23 cellular contexts compared by ENCODE assay signal in the genomic region with DNA sequence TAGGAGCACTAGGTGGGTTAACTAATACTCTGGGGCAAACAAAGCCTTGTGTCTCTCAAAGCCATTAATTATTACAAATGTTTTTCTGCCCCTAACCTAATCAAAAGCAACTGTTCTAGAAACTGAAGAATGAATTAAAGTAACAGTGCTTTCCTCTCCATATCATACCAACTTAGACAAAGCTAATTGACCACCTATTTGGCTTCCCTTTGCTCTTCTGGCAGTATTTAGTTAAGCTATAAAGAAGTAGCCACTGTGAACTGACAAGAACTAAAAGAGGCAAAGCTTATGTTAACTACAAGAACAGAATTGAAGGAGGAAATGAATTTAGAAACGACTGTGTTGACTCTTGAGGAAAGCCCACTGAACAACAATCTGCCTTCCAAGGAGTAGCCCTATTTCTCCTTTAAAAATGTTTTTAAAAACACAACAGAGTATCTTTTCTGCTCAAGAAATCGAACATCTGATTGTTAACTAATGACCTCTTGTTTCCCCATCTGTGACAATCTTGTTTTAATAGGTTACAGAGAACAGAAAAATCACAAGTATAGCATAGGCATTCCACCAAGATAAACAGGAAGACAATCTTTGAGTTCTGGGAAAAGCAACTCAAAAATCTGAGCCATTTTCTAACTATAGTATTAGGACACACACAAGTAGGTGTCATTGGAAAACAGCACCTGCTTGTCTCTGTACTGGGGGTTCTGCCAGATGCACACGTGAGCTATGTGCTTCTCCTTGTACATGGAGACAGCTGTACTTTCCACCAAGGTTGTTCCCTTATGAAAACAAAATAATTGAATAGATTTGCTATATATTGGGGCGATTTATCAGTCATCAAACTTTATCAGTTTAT. TPM values are rescaled to one million over a fixed set of nuclear protein-coding genes. Genes with fewer than 3 reads are reported as not detected.
DNase-seq lines count a peak whose midpoint lies in the region; ATAC-seq, FAIRE-seq and TF ChIP-seq lines count a peak whose summit lies in the region.
"Had no signal": no experiment of that assay in that cellular context is flagged by ENCODE, and none has a peak within 500 bp of the region (broad histone marks: within the 10 kb centered on the region; RNA-seq: fewer than 3 reads in every experiment).

No MANE protein-coding gene starts in this region.

- TF ChIP-seq POLR2A in GM12878 (IDR thresholded peaks at IDR 0.05; ENCODE audit: low read depth, low read length): no peak

- BruUV-seq in GM12878 (replicated peaks; lab: Mats Ljungman, UMichigan): no TSS peak

- RAD21 ChIA-PET in GM12878 (lab: Charles Lee; ENCODE audit: unreplicated experiment): no interaction called here

- WGBS in GM12878 (ENCODE audit: insufficient coverage, insufficient replicate concordance, low lambda C conversion rate, missing lambda C conversion rate): 55% methylated on average over 4 of the region's 4 CpGs
- 30 to 36% (median 33%) methylated on average over 4 of the region's 4 CpGs for WGBS in psoas muscle, 3 donors

- H4K20me1 ChIP-seq in GM12878 (ENCODE audit: control insufficient read depth, insufficient read depth): no peaks in the 10 kb centered on the region

- H3K4me3 ChIP-seq in HEK293 (ENCODE audit: low read depth, low read length): no peak overlapping the region
- H3K4me3 ChIP-seq in GM12878: no peak overlapping the region
- H3K4me3 ChIP-seq in psoas muscle: peak overlapping the region; percentile 91
- no peak overlapping the region for H3K4me3 ChIP-seq in brain microvascular endothelial cell (ENCODE audit: low read depth, low read length)
- H3K4me3 ChIP-seq: colonic mucosa, skin epidermis, testis had no signal

- FAIRE-seq in GM12878 (lab: Jason Lieb, UNC): no peak

- no peaks in the 10 kb centered on the region for H3K9me3 ChIP-seq in HEK293 (ENCODE audit: control insufficient read depth, insufficient read depth, low read depth, low read length)
- no peaks in the 10 kb centered on the region; the same call in 2 of the 3 replicates for H3K9me3 ChIP-seq in GM12878 (replicated peaks; ENCODE audit: control insufficient read depth, insufficient read depth, low read length)
- no peaks in the 10 kb centered on the region for H3K9me3 ChIP-seq in psoas muscle
- H3K9me3 ChIP-seq: colonic mucosa, testis had no signal

- no peak overlapping the region for H3K4me2 ChIP-seq in GM12878 (ENCODE audit: control insufficient read depth, insufficient read depth)

- H3K27me3 ChIP-seq in GM12878 (replicated peaks in 1 of 2; ENCODE audit: control insufficient read depth in 2 of 2, insufficient read depth in 2 of 2, low read length in 1 of 2) (no peaks in the 10 kb centered on the region; a peak in 1 of 4 replicates), psoas muscle (ENCODE audit: insufficient read depth in 3 of 3, low read length in 2 of 3) (no peaks in the 10 kb centered on the region), brain microvascular endothelial cell (replicated peaks) (no peaks in the 10 kb centered on the region)
- H3K27me3 ChIP-seq: colonic mucosa, testis had no signal

- H3K79me2 ChIP-seq in GM12878 (ENCODE audit: control insufficient read depth, insufficient read depth, low read length): peaks cover 18% of the 10 kb centered on the region

- H3K4me1 ChIP-seq in HEK293 (ENCODE audit: control insufficient read depth, insufficient read depth, low read length) (peaks cover 11% of the 10 kb centered on the region), GM12878 (ENCODE audit: control insufficient read depth, insufficient read depth, low read length) (no peaks in the 10 kb centered on the region), psoas muscle (peaks cover 26% of the 10 kb centered on the region)
- H3K4me1 ChIP-seq: colonic mucosa had no signal

- no peak overlapping the region for H3K9ac ChIP-seq in GM12878 (ENCODE audit: control insufficient read depth, insufficient read depth, low read length)

- SMC1A ChIA-PET in GM12878 (lab: Charles Lee; ENCODE audit: uncharacterized antibody, unreplicated experiment): interaction anchor here (1.2 to 1.3 kb wide), 2 partner anchors 8 to 39 kb away, joined by 3 read pairs; no protein-coding TSS in a partner anchor

- no peak for TF ChIP-seq RAD21 in GM12878 (IDR thresholded peaks at IDR 0.05; ENCODE audit: insufficient read depth, low read depth, low read length)

- TF ChIP-seq CTCF in HEK293 (tag by site-specific recombination; IDR thresholded peaks at IDR 0.05) (no peak), GM12878 (IDR thresholded peaks at IDR 0.05 in 2 of 3, conservative IDR thresholded peaks at IDR 0.05 in 1 of 3; ENCODE audit: control insufficient read depth in 2 of 3, extremely low read depth in 1 of 3, insufficient read depth in 1 of 3, low read depth in 3 of 3, low read length in 3 of 3) (no peak), psoas muscle (IDR thresholded peaks at IDR 0.05) (no peak), brain microvascular endothelial cell (IDR thresholded peaks at IDR 0.05; ENCODE audit: low read depth, low read length, missing control alignments) (no peak)

- in situ Hi-C loops in GM12878 (cut with MboI) (no loop called here), brain microvascular endothelial cell (cut with HindIII; ENCODE audit: low pct_ligation_motif_present, low sequenced_read_pairs) (no loop called here)

- H3K36me3 ChIP-seq in HEK293 (ENCODE audit: control insufficient read depth in 2 of 2, insufficient read depth in 1 of 2, low read length in 2 of 2): no peaks in the 10 kb centered on the region
- no peaks in the 10 kb centered on the region for H3K36me3 ChIP-seq in GM12878 (ENCODE audit: control insufficient read depth in 2 of 2, insufficient read depth in 2 of 2, low read length in 1 of 2)
- H3K36me3 ChIP-seq in psoas muscle (ENCODE audit: insufficient read depth in 1 of 2, low read depth in 1 of 2): no peaks in the 10 kb centered on the region
- H3K36me3 ChIP-seq in brain microvascular endothelial cell (replicated peaks): no peaks in the 10 kb centered on the region
- H3K36me3 ChIP-seq: colonic mucosa had no signal

- ATAC-seq in GM12878: no peak
- ATAC-seq in left cardiac atrium: no peak
- ATAC-seq in psoas muscle: peak; percentile 36 to 67 (median 54)
- ATAC-seq in HG02870 (IDR thresholded peaks at IDR 0.05; ENCODE audit: unreplicated experiment): no peak
- ATAC-seq: natural killer cell treated with Interleukin-12 subunit alpha and Interleukin-12 subunit beta and Interleukin-15 and Interleukin-18, amount 100 ng/mL, for 72 hours; stimulated activated effector memory CD8-positive, alpha-beta T cell treated with anti-CD3 and anti-CD28 coated beads, Interleukin-12 subunit alpha, Interleukin-12 subunit beta, amount 100 ng/mL, for 72 hours had no signal

- no peak overlapping the region for H2AFZ ChIP-seq in GM12878 (ENCODE audit: control insufficient read depth, low read depth, low read length)

- no peak for DNase-seq in GM12878 (ENCODE audit: low read depth, low spot score)
- DNase-seq in left cardiac atrium: peak; percentile 73
- peak; percentile 62 to 86 for DNase-seq in psoas muscle
- DNase-seq in HuH-7.5 (ENCODE audit: low spot score): no peak
- no peak for DNase-seq in GM03348 (ENCODE audit: low spot score)
- no peak for DNase-seq in brain microvascular endothelial cell
- DNase-seq: activated CD4-positive, alpha-beta memory T cell treated with anti-CD3 and anti-CD28 coated beads for 36 hours; activated effector memory CD4-positive, alpha-beta T cell treated with Interleukin-2 at 50 U/mL for 16 hours; activated naive CD8-positive, alpha-beta T cell treated with anti-CD3 and anti-CD28 coated beads, Interleukin-2, amount 10 ng/mL, durations not matched to agents 7 days and 5 days; CD4-positive, alpha-beta T cell; colonic mucosa; glutamatergic neuron; NCI-H1417; NCI-H510A treated with DMSO at 0.1 percent for 48 hours; RPMI8226; stimulated activated CD4-positive, alpha-beta T cell treated with anti-CD3 and anti-CD28 coated beads, Interleukin-2, amount 100 ng/mL, for 24 hours; T-helper 9 cell; testis had no signal

- no peak overlapping the region for H3K27ac ChIP-seq in HEK293 (ENCODE audit: extremely low read depth, low read depth, low read length)
- H3K27ac ChIP-seq in GM12878 (ENCODE audit: control insufficient read depth, insufficient read depth): no peak overlapping the region
- peak overlapping the region; percentile 99 for H3K27ac ChIP-seq in psoas muscle
- no peak overlapping the region for H3K27ac ChIP-seq in brain microvascular endothelial cell
- H3K27ac ChIP-seq: colonic mucosa had no signal

- intact Hi-C loops in GM12878 (cut with micrococcal nuclease; ENCODE audit: unreplicated experiment): loop anchor here (5.0 kb wide), 1 partner anchor 87 kb away; no protein-coding TSS in a partner anchor
- intact Hi-C loops in left cardiac atrium (cut with DNase I): loop anchor here in 1 of 2 donors (5.0 kb wide), 1 partner anchor 102 kb away; a partner anchor contains a TSS
- intact Hi-C loops in psoas muscle (cut with DNase I): loop anchor here (5.0 kb wide), 3 partner anchors 43 to 177 kb away; no protein-coding TSS in a partner anchor

- POLR2A ChIA-PET in HEK293 (lab: Yijun Ruan, JAX) (interaction anchor here (0.8 kb wide), 1 partner anchor 87 kb away, joined by 4 read pairs; a partner anchor contains a TSS), GM12878 (lab: Charles Lee) (no interaction called here)

- CTCF ChIA-PET in HEK293 (lab: Yijun Ruan, JAX): interaction anchor here (0.5 to 1.5 kb wide), 4 partner anchors 36 to 1292 kb away, joined by 3 to 7 read pairs (median 4); no protein-coding TSS in a partner anchor
- CTCF ChIA-PET in GM12878 (lab: Yijun Ruan, JAX): interaction anchor here (0.6 to 0.9 kb wide), 2 partner anchors 84 to 94 kb away, joined by 3 read pairs; no protein-coding TSS in a partner anchor

- no peak for TF ChIP-seq EP300 in GM12878 (IDR thresholded peaks at IDR 0.05; ENCODE audit: borderline replicate concordance in 1 of 2, control insufficient read depth in 1 of 2, low read depth in 2 of 2, low read length in 2 of 2)

RNA-seq across cellular contexts. Expression of a gene that starts 3.1 kb away (rescaled TPM):
- 35.9 and 39.7 TPM in 2 replicates for total RNA-seq in GM12878 (2013; cell fraction: nucleolus; rRNA removed)
- total RNA-seq in GM12878 (2014; rRNA removed): 7.9 and 9.9 TPM in 2 replicates
- total RNA-seq in GM12878 (2014; rRNA removed; fragmentation: Illumina TruSeq; extraction: Trizol): 12.8 and 14.7 TPM in 2 replicates
- total RNA-seq in GM12878 (2021): 9.2 and 10.5 TPM in 2 replicates
- polyA plus RNA-seq in GM12878 (2011; ENCODE audit: low read depth): 10.1 TPM
- 46.6 and 88.5 TPM in 2 replicates for polyA plus RNA-seq in GM12878 (2011; rRNA removed)
- polyA plus RNA-seq in GM12878 (2011; cell fraction: cytosol; rRNA removed): 11.0 and 14.0 TPM in 2 replicates
- polyA plus RNA-seq in GM12878 (2011; cell fraction: nucleus; rRNA removed): 9.6 and 10.5 TPM in 2 replicates
- 24.3 and 32.6 TPM in 2 replicates for polyA plus RNA-seq in GM12878 (2012)
- polyA plus RNA-seq in GM12878 (2014; fragmentation: Illumina TruSeq; extraction: Trizol): 15.8 and 15.9 TPM in 2 replicates
- 1 to 10 TPM; 2.4 to 3.0 TPM for polyA plus RNA-seq in GM12878 (2014; fragmentation: Nextera tagmentation; extraction: Ambion mirVana)
- 8.8 and 9.8 TPM in 2 replicates for polyA plus RNA-seq in GM12878 (2014; rRNA removed)
- 1 to 10 TPM; 3.1 to 8.6 TPM for polyA plus RNA-seq in GM12878 (2016; fragmentation: Nextera tagmentation; extraction: Ambion mirVana)
- polyA minus RNA-seq in GM12878 (2011; rRNA and poly(A)+ RNA removed): 31.5 and 48.0 TPM in 2 replicates
- polyA minus RNA-seq in GM12878 (2011; cell fraction: cytosol; rRNA and poly(A)+ RNA removed): 12.8 and 18.7 TPM in 2 replicates
- polyA minus RNA-seq in GM12878 (2011; cell fraction: nucleus; rRNA and poly(A)+ RNA removed): 12.1 and 18.6 TPM in 2 replicates
- total RNA-seq in left cardiac atrium: 10 to 100 TPM; 53.6 to 85.0 TPM
- 100 to 1,000 TPM; 158 to 532 (median 327) TPM for total RNA-seq in psoas muscle
- polyA plus RNA-seq in psoas muscle: 100 to 1,000 TPM in 2 of 3 donors, 10 to 100 TPM in 1; 52.4 to 596 (median 201) TPM

Comparison
In these comparisons a context has a peak if more than half of its experiments do, and no peak if none do; other contexts are left out.
1. ATAC-seq: peak in psoas muscle (4 of 4); none in GM12878 (single experiment), left cardiac atrium (0 of 2) and HG02870 (single experiment).
2. DNase-seq: peak in left cardiac atrium (single experiment) and psoas muscle (2 of 2); none in GM12878 (single experiment), HuH-7.5 (single experiment), GM03348 (single experiment) and brain microvascular endothelial cell (single experiment).